21 cellular contexts compared by ENCODE assay signal in the genomic region with DNA sequence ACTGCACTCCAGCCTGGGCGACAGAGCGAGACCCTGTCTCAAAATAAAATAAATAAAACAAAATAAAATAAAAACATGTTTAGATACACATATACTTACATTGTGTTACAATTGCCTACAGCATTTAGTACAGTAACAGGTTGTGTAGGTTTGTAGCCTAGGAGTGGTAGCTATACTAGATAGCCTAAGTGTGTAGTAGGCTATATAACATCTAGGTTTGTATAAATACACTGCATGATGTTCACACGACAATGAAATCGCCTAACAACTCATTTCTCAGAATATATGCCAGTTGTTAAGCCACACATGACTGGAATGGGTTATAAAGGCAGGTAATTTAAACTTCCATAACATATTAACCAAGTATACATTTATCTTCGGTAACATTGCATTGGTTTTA.
"Had no signal": no experiment of that assay in that cellular context is flagged by ENCODE, and none has a peak within 500 bp of the region (broad histone marks: within the 10 kb centered on the region; RNA-seq: fewer than 3 reads in every experiment).

No MANE protein-coding gene starts in this region.

- H3K9me3 ChIP-seq: gastrocnemius medialis had no signal

- ATAC-seq: activated CD4-positive, alpha-beta T cell treated with anti-CD3 and anti-CD28 coated beads for 36 hours; activated CD8-positive, alpha-beta memory T cell treated with anti-CD3 and anti-CD28 coated beads, Interleukin-2, amount 10 ng/mL, durations not matched to agents 7 days and 5 days; activated CD8-positive, alpha-beta T cell treated with anti-CD3 and anti-CD28 coated beads, Interleukin-2, amount 10 ng/mL, durations not matched to agents 7 days and 5 days; activated naive CD4-positive, alpha-beta T cell treated with anti-CD3 and anti-CD28 coated beads, Interleukin-2, amount 50 U/mL, for 72 hours; effector memory CD8-positive, alpha-beta T cell; gastrocnemius medialis; left ventricle myocardium superior; right cardiac atrium had no signal

- H3K27me3 ChIP-seq: gastrocnemius medialis had no signal

- H3K9ac ChIP-seq: parathyroid adenoma had no signal

- H3K4me3 ChIP-seq: gastrocnemius medialis had no signal

- H3K27ac ChIP-seq: gastrocnemius medialis, parathyroid adenoma had no signal

- H3K36me3 ChIP-seq: gastrocnemius medialis had no signal

- DNase-seq: activated B cell treated with CpG ODN at 0.5 μM for 24 hours; activated CD4-positive, alpha-beta T cell treated with anti-CD3 and anti-CD28 coated beads for 36 hours; activated CD8-positive, alpha-beta memory T cell treated with anti-CD3 and anti-CD28 coated beads, Interleukin-2, amount 10 ng/mL, durations not matched to agents 7 days and 5 days; activated CD8-positive, alpha-beta T cell treated with anti-CD3 and anti-CD28 coated beads, Interleukin-2, amount 10 ng/mL, durations not matched to agents 7 days and 5 days; activated naive CD4-positive, alpha-beta T cell; activated T-cell treated with anti-CD3 and anti-CD28 coated beads, Interleukin-2, amount 50 U/mL, for 48 hours; effector memory CD8-positive, alpha-beta T cell; erythroblast; gastrocnemius medialis; glutamatergic neuron; islet precursor cell; left ventricle myocardium superior; mammary epithelial cell; naive B cell; nephron progenitor cell; right cardiac atrium; stimulated activated CD4-positive, alpha-beta T cell treated with anti-CD3 and anti-CD28 coated beads, Interleukin-4, amount 100 ng/mL, for 1 hour; substantia nigra; T-helper 1 cell had no signal

- H3K4me1 ChIP-seq: gastrocnemius medialis, parathyroid adenoma had no signal
